8 cellular contexts compared by ENCODE assay signal in the genomic region with DNA sequence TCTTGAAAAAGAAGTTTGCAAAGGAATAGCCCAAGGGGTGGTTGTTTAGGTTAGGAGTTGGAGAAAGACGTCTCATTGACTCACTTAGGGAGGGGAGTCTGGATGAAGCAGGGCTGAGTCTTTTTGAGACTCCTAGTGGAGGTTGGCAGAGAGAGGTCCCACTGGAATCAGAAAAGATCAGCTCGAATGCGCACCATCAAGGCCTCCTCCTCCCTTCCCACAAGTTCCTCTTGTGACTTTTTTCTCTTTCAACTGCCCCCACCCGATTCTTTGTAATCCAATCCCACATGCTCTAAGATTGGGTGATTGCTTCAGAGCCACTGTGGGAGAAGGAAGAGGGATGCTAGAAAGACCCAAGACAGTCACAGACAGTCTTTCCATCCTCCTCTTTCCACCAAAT. TPM values are rescaled to one million over a fixed set of nuclear protein-coding genes. Genes with fewer than 3 reads are reported as not detected.
DNase-seq lines count a peak whose midpoint lies in the region; ATAC-seq, FAIRE-seq and TF ChIP-seq lines count a peak whose summit lies in the region.

No MANE protein-coding gene starts in this region.

- DNase-seq in GM03348 (ENCODE audit: low spot score) = peak; percentile 78
- no peak for DNase-seq in RWPE1 (ENCODE audit: low spot score)
- no peak for DNase-seq in endodermal cell
- no peak for DNase-seq in naive thymus-derived CD4-positive, alpha-beta T cell
- no peak for DNase-seq in SHP77 treated with DMSO at 0.1 percent for 48 hours (lab: John Stamatoyannopoulos, UW)
- DNase-seq in RCC 7860 (ENCODE audit: low spot score) = no peak
- DNase-seq in ACHN = no peak

- H3K4me1 Mint-ChIP-seq in endodermal cell = peaks cover 16% of the 10 kb centered on the region
- H3K4me1 Mint-ChIP-seq in naive thymus-derived CD4-positive, alpha-beta T cell = peaks cover 23 to 40% (median 35%) of the 10 kb centered on the region in 7 donors

- CTCF ChIA-PET in RWPE1 (lab: Yijun Ruan, JAX) = interaction anchor here (0.6 to 3.0 kb wide), 6 partner anchors 11 to 552 kb away, joined by 3 to 31 read pairs (median 4); no protein-coding TSS in a partner anchor
- CTCF ChIA-PET in naive thymus-derived CD4-positive, alpha-beta T cell (lab: Charles Lee) = interaction anchor here (1.0 to 2.1 kb wide), 5 partner anchors 15 to 57 kb away, joined by 3 to 15 read pairs (median 8); no protein-coding TSS in a partner anchor

- no peak for TF ChIP-seq CTCF in RWPE1 (conservative IDR thresholded peaks at IDR 0.05; ENCODE audit: low read depth)
- TF ChIP-seq CTCF in endodermal cell (conservative IDR thresholded peaks at IDR 0.05) = peak; percentile 40

- no peak for ATAC-seq in naive thymus-derived CD4-positive, alpha-beta T cell
- ATAC-seq in HG03565 (IDR thresholded peaks at IDR 0.05; ENCODE audit: unreplicated experiment) = no peak

- H3K27ac ChIP-seq in RWPE1 (peak overlapping the region; percentile 83), endodermal cell (ENCODE audit: low read depth, low read length) (peak overlapping the region; percentile 94)
- H3K27ac ChIP-seq in naive thymus-derived CD4-positive, alpha-beta T cell (ENCODE audit: low read depth, low read length) = no peak overlapping the region

- POLR2A ChIA-PET in RWPE1 (lab: Yijun Ruan, JAX; ENCODE audit: low non-redundant PET) = no interaction called here
- POLR2A ChIA-PET in naive thymus-derived CD4-positive, alpha-beta T cell (lab: Charles Lee) = interaction anchor here (0.5 to 3.1 kb wide), 2 partner anchors 9 to 32 kb away, joined by 5 to 14 read pairs; no protein-coding TSS in a partner anchor

- no peak for FAIRE-seq in RCC 7860 (lab: Jason Lieb, UNC)

- peak overlapping the region; percentile 70 for H3K9ac ChIP-seq in endodermal cell (ENCODE audit: extremely low read depth, low read length, poor library complexity, severe bottlenecking)

- H3K27me3 Mint-ChIP-seq in endodermal cell (ENCODE audit: insufficient read depth) = peaks cover 5% of the 10 kb centered on the region
- peaks cover 45 to 62% (median 55%) of the 10 kb centered on the region in 5 donors for H3K27me3 Mint-ChIP-seq in naive thymus-derived CD4-positive, alpha-beta T cell

- 27 to 40% methylated on average over 3 to 4 of the region's 4 CpGs for WGBS in endodermal cell (ENCODE audit: insufficient coverage in 1 of 2, insufficient read length in 1 of 2), 2 experiments

- in situ Hi-C loops in ACHN (cut with HindIII; ENCODE audit: low pct_ligation_motif_present, low pct_unique_long_range_greater_than_20kb, low sequenced_read_pairs) = no loop called here

- no peaks in the 10 kb centered on the region for H3K9me3 ChIP-seq in endodermal cell (ENCODE audit: control insufficient read depth, low read length)
- no peaks in the 10 kb centered on the region for H3K9me3 ChIP-seq in naive thymus-derived CD4-positive, alpha-beta T cell (ENCODE audit: control insufficient read depth in 2 of 3, low read length in 3 of 3)

- intact Hi-C loops in naive thymus-derived CD4-positive, alpha-beta T cell (cut with micrococcal nuclease) = loop anchor here in 1 of 2 donors (5.0 kb wide), 1 partner anchor 45 kb away; a partner anchor contains a TSS

- peaks cover 34% of the 10 kb centered on the region for H3K36me3 Mint-ChIP-seq in endodermal cell (ENCODE audit: low read depth)
- no peaks in the 10 kb centered on the region for H3K36me3 Mint-ChIP-seq in naive thymus-derived CD4-positive, alpha-beta T cell

- peak overlapping the region; percentile 95 for H3K27ac Mint-ChIP-seq in endodermal cell
- H3K27ac Mint-ChIP-seq in naive thymus-derived CD4-positive, alpha-beta T cell = peak overlapping the region in 1 of 9 donors; percentile 69

- peaks cover 42% of the 10 kb centered on the region for H3K36me3 ChIP-seq in endodermal cell (ENCODE audit: control insufficient read depth, insufficient read depth, low read length)
- no peaks in the 10 kb centered on the region for H3K36me3 ChIP-seq in naive thymus-derived CD4-positive, alpha-beta T cell (ENCODE audit: control insufficient read depth in 2 of 3, insufficient read depth in 3 of 3, low read length in 3 of 3)

- peak overlapping the region; percentile 93 for H3K4me3 ChIP-seq in endodermal cell (ENCODE audit: low read length)
- no peak overlapping the region for H3K4me3 ChIP-seq in naive thymus-derived CD4-positive, alpha-beta T cell (ENCODE audit: low read length)

- peak overlapping the region; percentile 86 for H3K4me3 Mint-ChIP-seq in endodermal cell
- peak overlapping the region in 8 of 10 donors; percentile 6 to 89 (median 79) for H3K4me3 Mint-ChIP-seq in naive thymus-derived CD4-positive, alpha-beta T cell

- no peaks in the 10 kb centered on the region for H3K27me3 ChIP-seq in endodermal cell (ENCODE audit: control insufficient read depth, insufficient read depth, low read length, poor library complexity, severe bottlenecking)
- H3K27me3 ChIP-seq in naive thymus-derived CD4-positive, alpha-beta T cell (ENCODE audit: control insufficient read depth in 2 of 2, insufficient read depth in 2 of 2, low read length in 2 of 2) = peaks cover 20 to 36% of the 10 kb centered on the region in 2 donors

- peaks cover 4% of the 10 kb centered on the region for H3K4me1 ChIP-seq in endodermal cell (ENCODE audit: control insufficient read depth, insufficient read depth, low read length)
- peaks cover 21 to 29% of the 10 kb centered on the region in 2 donors for H3K4me1 ChIP-seq in naive thymus-derived CD4-positive, alpha-beta T cell (ENCODE audit: control insufficient read depth in 2 of 2, insufficient read depth in 2 of 2, low read length in 2 of 2)

- H3K9me3 Mint-ChIP-seq in endodermal cell = no peaks in the 10 kb centered on the region
- H3K9me3 Mint-ChIP-seq in naive thymus-derived CD4-positive, alpha-beta T cell = peaks cover 0 to 1% (median 0%) of the 10 kb centered on the region in 11 donors

RNA-seq across cellular contexts. Expression of a gene that starts 2.0 kb away (rescaled TPM):
- 10 to 100 TPM; 71.1 to 73.5 TPM for total RNA-seq in endodermal cell
- 65.4 TPM for polyA plus RNA-seq in endodermal cell (2013, experiment 1 of 2)
- 71.9 TPM for polyA plus RNA-seq in endodermal cell (2013, experiment 2 of 2)
- 10 to 100 TPM in 1 of 5 experiments, 1 to 10 TPM in 1, under 1 TPM in 2, not detected in 1; 0.65 to 40.5 (median 5.4) TPM for total RNA-seq in naive thymus-derived CD4-positive, alpha-beta T cell
- under 1 TPM in 1 of 2 donors, not detected in 1; 0.11 TPM for polyA plus RNA-seq in naive thymus-derived CD4-positive, alpha-beta T cell

RNA-seq across cellular contexts. Expression of a gene that starts 14.5 kb away (rescaled TPM):
- total RNA-seq in endodermal cell = not detected
- polyA plus RNA-seq in endodermal cell (2013, experiment 1 of 2) = not detected
- polyA plus RNA-seq in endodermal cell (2013, experiment 2 of 2) = not detected
- not detected for total RNA-seq in naive thymus-derived CD4-positive, alpha-beta T cell
- polyA plus RNA-seq in naive thymus-derived CD4-positive, alpha-beta T cell = not detected

RNA-seq across cellular contexts. Expression of a gene that starts 26.4 kb away (rescaled TPM):
- 10 to 100 TPM; 43.4 to 59.6 TPM for total RNA-seq in endodermal cell
- polyA plus RNA-seq in endodermal cell (2013, experiment 1 of 2) = 123 TPM
- 104 TPM for polyA plus RNA-seq in endodermal cell (2013, experiment 2 of 2)
- total RNA-seq in naive thymus-derived CD4-positive, alpha-beta T cell = 10 to 100 TPM in 2 of 5 experiments, 1 to 10 TPM in 3; 5.7 to 22.1 (median 9.1) TPM
- 1 to 10 TPM; 2.3 to 2.8 TPM for polyA plus RNA-seq in naive thymus-derived CD4-positive, alpha-beta T cell

RNA-seq across cellular contexts. Expression of a gene that starts 28.8 kb away (rescaled TPM):
- under 1 TPM; 0.40 to 0.49 TPM for total RNA-seq in endodermal cell
- 2.1 TPM for polyA plus RNA-seq in endodermal cell (2013, experiment 1 of 2)
- 1.8 TPM for polyA plus RNA-seq in endodermal cell (2013, experiment 2 of 2)
- under 1 TPM in 3 of 5 experiments, not detected in 2; 0.56 to 0.73 (median 0.70) TPM for total RNA-seq in naive thymus-derived CD4-positive, alpha-beta T cell
- not detected for polyA plus RNA-seq in naive thymus-derived CD4-positive, alpha-beta T cell

RNA-seq across cellular contexts. Expression of a gene that starts 29.9 kb away (rescaled TPM):
- not detected for total RNA-seq in endodermal cell
- not detected for polyA plus RNA-seq in endodermal cell (2013, experiment 1 of 2)
- polyA plus RNA-seq in endodermal cell (2013, experiment 2 of 2) = not detected
- total RNA-seq in naive thymus-derived CD4-positive, alpha-beta T cell = not detected
- polyA plus RNA-seq in naive thymus-derived CD4-positive, alpha-beta T cell = not detected
